Comparison of ENCODE assay signal across 23 cellular contexts in genomic region chr5:76290321-76290757, GRCh38.
A peak's percentile ranks its signal among the peaks of the same experiment; 100 is the strongest.
DNase-seq lines count a peak whose midpoint lies in the region; ATAC-seq, FAIRE-seq and TF ChIP-seq lines count a peak whose summit lies in the region.
"Had no signal": no experiment of that assay in that cellular context is flagged by ENCODE, and none has a peak within 500 bp of the region (broad histone marks: within the 10 kb centered on the region; RNA-seq: fewer than 3 reads in every experiment).

No MANE protein-coding gene starts in this region.

- H3K9ac ChIP-seq in K562 (ENCODE audit: insufficient read depth in 1 of 2, low read depth in 2 of 2, low read length in 2 of 2), result no peak overlapping the region
- H3K9ac ChIP-seq: neural progenitor cell had no signal

- POLR2A ChIA-PET in K562 (lab: Yijun Ruan, JAX), result interaction anchor here (0.5 kb wide), 1 partner anchor 302 kb away, joined by 3 read pairs; no protein-coding TSS in a partner anchor

- TF ChIP-seq RAD21 in Ishikawa (IDR thresholded peaks at IDR 0.05; ENCODE audit: low read depth), result no peak
- TF ChIP-seq RAD21 in K562 (CRISPR knock-in tag; conservative IDR thresholded peaks at IDR 0.05 in 1 of 2, IDR thresholded peaks at IDR 0.05 in 1 of 2), result no peak

- no peaks in the 10 kb centered on the region for H3K4me1 ChIP-seq in CD4-positive, CD25-positive, alpha-beta regulatory T cell (ENCODE audit: control insufficient read depth, insufficient read depth, low read length, poor library complexity, severe bottlenecking)
- H3K4me1 ChIP-seq in K562 (replicated peaks in 1 of 2; ENCODE audit: control insufficient read depth in 2 of 2, insufficient read depth in 2 of 2, low read length in 2 of 2), result peaks cover 0 to 9% of the 10 kb centered on the region in 2 experiments; a peak in 3 of 5 replicates
- H3K4me1 ChIP-seq: neural progenitor cell, psoas muscle had no signal

- H3K9me3 Mint-ChIP-seq in CD4-positive, CD25-positive, alpha-beta regulatory T cell, result peaks cover 0 to 4% (median 0%) of the 10 kb centered on the region in 7 donors
- H3K9me3 Mint-ChIP-seq in nephron progenitor cell, result no peaks in the 10 kb centered on the region
- H3K9me3 Mint-ChIP-seq: activated naive CD4-positive, alpha-beta T cell treated with anti-CD3 and anti-CD28 coated beads, Interleukin-2, amount 10 ng/mL, durations not matched to agents 7 days and 5 days; CD8-positive, alpha-beta memory T cell; neural progenitor cell had no signal

- no peak overlapping the region for H3K4me3 ChIP-seq in CD4-positive, CD25-positive, alpha-beta regulatory T cell (ENCODE audit: low read depth, low read length)
- no peak overlapping the region for H3K4me3 ChIP-seq in K562
- H3K4me3 ChIP-seq: neural progenitor cell, psoas muscle had no signal

- no peaks in the 10 kb centered on the region for H3K36me3 ChIP-seq in CD4-positive, CD25-positive, alpha-beta regulatory T cell (ENCODE audit: control insufficient read depth, insufficient read depth, low read length)
- no peaks in the 10 kb centered on the region for H3K36me3 ChIP-seq in K562 (ENCODE audit: control insufficient read depth, insufficient read depth, low read length)
- H3K36me3 ChIP-seq: neural progenitor cell had no signal

- no peaks in the 10 kb centered on the region for H3K9me1 ChIP-seq in K562 (ENCODE audit: control insufficient read depth, insufficient read depth, low read length)

- no peak overlapping the region for H3K27ac ChIP-seq in CD4-positive, CD25-positive, alpha-beta regulatory T cell (ENCODE audit: insufficient read depth, low read length, poor library complexity, severe bottlenecking)
- H3K27ac ChIP-seq in K562 (ENCODE audit: extremely low read depth, low read depth, low read length), result no peak overlapping the region
- H3K27ac ChIP-seq: neural progenitor cell, psoas muscle had no signal

- TF ChIP-seq CTCF in K562 (IDR thresholded peaks at IDR 0.05 in 2 of 3, conservative IDR thresholded peaks at IDR 0.05 in 1 of 3; ENCODE audit: insufficient read depth in 2 of 3, low read depth in 1 of 3, low read length in 3 of 3), result no peak
- no peak for TF ChIP-seq CTCF in nephron progenitor cell (IDR thresholded peaks at IDR 0.05)

- ATAC-seq in CD4-positive, CD25-positive, alpha-beta regulatory T cell (ENCODE audit: low read depth in 2 of 2), result no peak
- ATAC-seq in K562 (no peak), GM21529 (IDR thresholded peaks at IDR 0.05; ENCODE audit: unreplicated experiment) (no peak)
- ATAC-seq: left cardiac atrium, psoas muscle, Right ventricle myocardium inferior had no signal

- H3K27me3 Mint-ChIP-seq in CD4-positive, CD25-positive, alpha-beta regulatory T cell, result peaks cover 11% of the 10 kb centered on the region
- H3K27me3 Mint-ChIP-seq in nephron progenitor cell (ENCODE audit: low read depth, poor library complexity), result no peaks in the 10 kb centered on the region
- H3K27me3 Mint-ChIP-seq: B cell had no signal

- no peak for DNase-seq in CD4-positive, CD25-positive, alpha-beta regulatory T cell
- no peak for DNase-seq in K562 (ENCODE audit: extremely low read depth in 1 of 4, low spot score in 3 of 4)
- DNase-seq in nephron progenitor cell, result no peak
- no peak for DNase-seq in stimulated activated CD4-positive, alpha-beta T cell treated with anti-CD3 and anti-CD28 coated beads, Interleukin-1b, Interleukin-23, amount 100 ng/mL, for 48 hours
- no peak for DNase-seq in NCI-H1092 (lab: John Stamatoyannopoulos, UW)
- no peak for DNase-seq in NCI-H226
- DNase-seq: activated CD4-positive, alpha-beta T cell treated with anti-CD3 and anti-CD28 coated beads, Interleukin-2, amount 50 U/mL, for 1 hour; activated naive CD4-positive, alpha-beta T cell treated with anti-CD3 and anti-CD28 coated beads, Interleukin-2, amount 10 ng/mL, durations not matched to agents 7 days and 5 days; CD8-positive, alpha-beta memory T cell; effector CD4-positive, alpha-beta T cell; foreskin melanocyte; IMR-90; left cardiac atrium; NCI-H2081; NCI-H345; psoas muscle; stimulated activated naive CD4-positive, alpha-beta T cell treated with Interleukin-2 at 50 U/mL for 16 hours had no signal

- H3K4me2 ChIP-seq in K562 (ENCODE audit: insufficient read depth, low read length), result no peak overlapping the region
- H3K4me2 ChIP-seq: neural progenitor cell had no signal

- WGBS in K562 (ENCODE audit: insufficient coverage, low coverage, missing lambda C conversion rate), result 12% methylated on average over 3 of the region's 3 CpGs

- no peak overlapping the region for H2AFZ ChIP-seq in K562 (ENCODE audit: low read depth, low read length)

- H3K79me2 ChIP-seq in K562 (ENCODE audit: control insufficient read depth, insufficient read depth, low read length), result no peaks in the 10 kb centered on the region

- no peaks in the 10 kb centered on the region for H3K9me3 ChIP-seq in CD4-positive, CD25-positive, alpha-beta regulatory T cell (ENCODE audit: control insufficient read depth in 2 of 2, low read length in 2 of 2)
- H3K9me3 ChIP-seq in K562 (replicated peaks; ENCODE audit: control insufficient read depth, insufficient read depth, low read depth, low read length), result no peaks in the 10 kb centered on the region
- H3K9me3 ChIP-seq: psoas muscle had no signal

- H3K36me3 Mint-ChIP-seq in CD4-positive, CD25-positive, alpha-beta regulatory T cell, result no peaks in the 10 kb centered on the region
- H3K36me3 Mint-ChIP-seq in nephron progenitor cell (ENCODE audit: low read depth), result no peaks in the 10 kb centered on the region
- H3K36me3 Mint-ChIP-seq: activated naive CD4-positive, alpha-beta T cell treated with anti-CD3 and anti-CD28 coated beads, Interleukin-2, amount 10 ng/mL, durations not matched to agents 7 days and 5 days had no signal

- no peak for TF ChIP-seq POLR2A in K562 (conservative IDR thresholded peaks at IDR 0.05)

- peak overlapping the region in 2 of 3 donors; percentile 12 to 21 for H3K27ac Mint-ChIP-seq in CD4-positive, CD25-positive, alpha-beta regulatory T cell
- peak overlapping the region; percentile 66 for H3K27ac Mint-ChIP-seq in nephron progenitor cell
- H3K27ac Mint-ChIP-seq: activated naive CD4-positive, alpha-beta T cell treated with anti-CD3 and anti-CD28 coated beads, Interleukin-2, amount 10 ng/mL, durations not matched to agents 7 days and 5 days; B cell; neural progenitor cell had no signal

- in situ Hi-C loops in K562 (cut with MboI), result no loop called here

- CTCF ChIA-PET in K562 (lab: Yijun Ruan, JAX; ENCODE audit: low intra/inter-chr PET ratio), result no interaction called here

- TF ChIP-seq EP300 in Ishikawa (IDR thresholded peaks at IDR 0.05; ENCODE audit: borderline replicate concordance), result peak; percentile 68
- no peak for TF ChIP-seq EP300 in K562 (IDR thresholded peaks at IDR 0.05; ENCODE audit: low read length)

- no peaks in the 10 kb centered on the region for H3K27me3 ChIP-seq in CD4-positive, CD25-positive, alpha-beta regulatory T cell (ENCODE audit: control insufficient read depth, insufficient read depth, low read length)
- H3K27me3 ChIP-seq in K562 (ENCODE audit: control insufficient read depth in 2 of 2, insufficient read depth in 2 of 2, low read length in 2 of 2), result peaks cover 0 to 4% of the 10 kb centered on the region in 2 experiments; a peak in 2 of 5 replicates
- H3K27me3 ChIP-seq: neural progenitor cell had no signal

- no TSS peak for BruUV-seq in K562 (replicated peaks; lab: Mats Ljungman, UMichigan)

- H4K20me1 ChIP-seq in K562 (replicated peaks; ENCODE audit: control insufficient read depth, insufficient read depth, low read length), result no peaks in the 10 kb centered on the region

- intact Hi-C loops in K562 (cut with micrococcal nuclease), result no loop called here

- no peak overlapping the region for H3K4me3 Mint-ChIP-seq in CD4-positive, CD25-positive, alpha-beta regulatory T cell
- H3K4me3 Mint-ChIP-seq in nephron progenitor cell, result no peak overlapping the region
- H3K4me3 Mint-ChIP-seq: activated naive CD4-positive, alpha-beta T cell treated with anti-CD3 and anti-CD28 coated beads, Interleukin-2, amount 10 ng/mL, durations not matched to agents 7 days and 5 days; B cell; CD8-positive, alpha-beta memory T cell; neural progenitor cell had no signal

- peaks cover 0 to 4% (median 3%) of the 10 kb centered on the region in 4 donors for H3K4me1 Mint-ChIP-seq in CD4-positive, CD25-positive, alpha-beta regulatory T cell
- H3K4me1 Mint-ChIP-seq in nephron progenitor cell, result peaks cover 13% of the 10 kb centered on the region
- H3K4me1 Mint-ChIP-seq: neural progenitor cell had no signal

- FAIRE-seq in K562 (lab: Jason Lieb, UNC), result no peak
- FAIRE-seq: H1 had no signal

TF ChIP-seq in Ishikawa, 13 proteins besides CTCF, POLR2A, EP300 and RAD21:
- TF ChIP-seq TCF12 (IDR thresholded peaks at IDR 0.05; ENCODE audit: low read depth) (peak; percentile 61), NFIC (IDR thresholded peaks at IDR 0.05) (peak; percentile 91), YY1 (IDR thresholded peaks at IDR 0.05; ENCODE audit: low read depth) (no peak), TEAD4 (IDR thresholded peaks at IDR 0.05) (0 out of 2 replicates have a peak, but pooled peaks have one; percentile 29)

TF ChIP-seq in K562, 482 proteins besides CTCF, POLR2A, EP300 and RAD21:
- TF ChIP-seq CREB5 (CRISPR knock-in tag; IDR thresholded peaks at IDR 0.05), result no peak
- no peak for TF ChIP-seq MIER1 (IDR thresholded peaks at IDR 0.05; ENCODE audit: low read depth)
- TF ChIP-seq ETV1 (tag; conservative IDR thresholded peaks at IDR 0.05; ENCODE audit: low read depth), result 0 out of 2 replicates have a peak, but pooled peaks have one; percentile 11
